14 cellular contexts compared by ENCODE assay signal in genomic region chr14:103392572-103392971, GRCh38.
"Had no signal": no experiment of that assay in that cellular context is flagged by ENCODE, and none has a peak within 500 bp of the region (broad histone marks: within the 10 kb centered on the region; RNA-seq: fewer than 3 reads in every experiment).

No MANE protein-coding gene starts in this region.

- H3K9me3 Mint-ChIP-seq: activated B cell treated with CpG ODN at 0.5 μM for 24 hours; activated CD8-positive, alpha-beta T cell treated with anti-CD3 and anti-CD28 coated beads for 36 hours; activated T-cell treated with anti-CD3 and anti-CD28 coated beads, Interleukin-2, amount 50 U/mL, for 4 hours; neural crest cell; stimulated activated effector memory CD8-positive, alpha-beta T cell treated with anti-CD3 and anti-CD28 coated beads, Interleukin-12 subunit alpha, Interleukin-12 subunit beta, amount 100 ng/mL, for 72 hours had no signal

- H3K27me3 ChIP-seq: ovary, transverse colon had no signal

- H3K27ac ChIP-seq: ovary, transverse colon had no signal

- H3K4me3 Mint-ChIP-seq: activated B cell treated with CpG ODN at 0.5 μM for 24 hours; activated CD8-positive, alpha-beta T cell treated with anti-CD3 and anti-CD28 coated beads for 36 hours; activated T-cell treated with anti-CD3 and anti-CD28 coated beads, Interleukin-2, amount 50 U/mL, for 4 hours; neural crest cell; stimulated activated effector memory CD8-positive, alpha-beta T cell treated with anti-CD3 and anti-CD28 coated beads, Interleukin-12 subunit alpha, Interleukin-12 subunit beta, amount 100 ng/mL, for 72 hours had no signal

- H3K27me3 Mint-ChIP-seq: activated B cell treated with CpG ODN at 0.5 μM for 24 hours; activated CD8-positive, alpha-beta T cell treated with anti-CD3 and anti-CD28 coated beads for 36 hours had no signal

- ATAC-seq: activated CD8-positive, alpha-beta T cell treated with anti-CD3 and anti-CD28 coated beads for 36 hours; activated T-cell treated with anti-CD3 and anti-CD28 coated beads, Interleukin-2, amount 50 U/mL, for 4 hours; stimulated activated effector memory CD8-positive, alpha-beta T cell treated with anti-CD3 and anti-CD28 coated beads, Interleukin-12 subunit alpha, Interleukin-12 subunit beta, amount 100 ng/mL, for 72 hours had no signal

- DNase-seq: activated B cell treated with CpG ODN at 0.5 μM for 24 hours; activated CD4-positive, alpha-beta T cell treated with anti-CD3 and anti-CD28 coated beads for 48 hours; activated CD8-positive, alpha-beta T cell treated with anti-CD3 and anti-CD28 coated beads for 36 hours; activated effector memory CD4-positive, alpha-beta T cell treated with Interleukin-2 at 50 U/mL for 16 hours; activated naive CD4-positive, alpha-beta T cell treated with anti-CD3 and anti-CD28 coated beads, Interleukin-2, amount 50 U/mL, for 16 hours; activated T-cell treated with anti-CD3 and anti-CD28 coated beads, Interleukin-2, amount 50 U/mL, for 4 hours; ovary; stimulated activated CD4-positive, alpha-beta T cell treated with anti-CD3 and anti-CD28 coated beads, Interleukin-12 subunit alpha, Interleukin-12 subunit beta, amount 100 ng/mL, for 4 hours; stimulated activated CD4-positive, alpha-beta T cell treated with anti-CD3 and anti-CD28 coated beads, Interleukin-2, amount 100 ng/mL, for 24 hours; T-helper 2 cell; transverse colon had no signal

- H3K9me3 ChIP-seq: ovary, transverse colon had no signal

- H3K4me3 ChIP-seq: lung, ovary, transverse colon had no signal

- H3K36me3 ChIP-seq: ovary, transverse colon had no signal

- H3K27ac Mint-ChIP-seq: activated CD8-positive, alpha-beta T cell treated with anti-CD3 and anti-CD28 coated beads for 36 hours; stimulated activated effector memory CD8-positive, alpha-beta T cell treated with anti-CD3 and anti-CD28 coated beads, Interleukin-12 subunit alpha, Interleukin-12 subunit beta, amount 100 ng/mL, for 72 hours had no signal
